ENCODE assay signal across 8 cellular contexts in genomic region chr7:113085781-113086390, GRCh38. TPM values are rescaled to one million over a fixed set of nuclear protein-coding genes. Genes with fewer than 3 reads are reported as not detected.
A peak's percentile ranks its signal among the peaks of the same experiment; 100 is the strongest.
DNase-seq lines count a peak whose midpoint lies in the region; ATAC-seq, FAIRE-seq and TF ChIP-seq lines count a peak whose summit lies in the region.

No MANE protein-coding gene starts in this region.

- DNase-seq in activated naive CD8-positive, alpha-beta T cell treated with anti-CD3 and anti-CD28 coated beads for 36 hours: no peak
- DNase-seq in type B pancreatic cell (ENCODE audit: extremely low spot score, unreplicated experiment) (no peak), urothelium cell line (ENCODE audit: low spot score) (no peak)
- no peak for DNase-seq in stimulated activated CD4-positive, alpha-beta T cell treated with anti-CD3 and anti-CD28 coated beads, Interleukin-4, amount 100 ng/mL, for 24 hours

- no peaks in the 10 kb centered on the region for H3K36me3 Mint-ChIP-seq in activated naive CD8-positive, alpha-beta T cell treated with anti-CD3 and anti-CD28 coated beads for 36 hours
- no peaks in the 10 kb centered on the region for H3K36me3 Mint-ChIP-seq in type B pancreatic cell

- no peak overlapping the region for H3K27ac ChIP-seq in HUES6 (ENCODE audit: low read depth, low read length)

- peak overlapping the region; percentile 53 for H3K4me3 Mint-ChIP-seq in activated naive CD8-positive, alpha-beta T cell treated with anti-CD3 and anti-CD28 coated beads for 36 hours
- H3K4me3 Mint-ChIP-seq in type B pancreatic cell: peak overlapping the region; percentile 82

- H3K4me3 ChIP-seq in HUES6 (ENCODE audit: low read depth, low read length): peak overlapping the region; percentile 48

- no peaks in the 10 kb centered on the region for H3K9me3 ChIP-seq in HUES6 (ENCODE audit: control insufficient read depth, insufficient read depth, low read depth, low read length)

- H3K27ac Mint-ChIP-seq in activated naive CD8-positive, alpha-beta T cell treated with anti-CD3 and anti-CD28 coated beads for 36 hours: no peak overlapping the region
- peak overlapping the region; percentile 50 for H3K27ac Mint-ChIP-seq in type B pancreatic cell

- H3K27me3 Mint-ChIP-seq in activated naive CD8-positive, alpha-beta T cell treated with anti-CD3 and anti-CD28 coated beads for 36 hours: peaks cover 69% of the 10 kb centered on the region
- H3K27me3 Mint-ChIP-seq in type B pancreatic cell: peaks cover 8% of the 10 kb centered on the region

- H3K4me1 Mint-ChIP-seq in activated naive CD8-positive, alpha-beta T cell treated with anti-CD3 and anti-CD28 coated beads for 36 hours: peaks cover 9% of the 10 kb centered on the region
- peaks cover 20% of the 10 kb centered on the region for H3K4me1 Mint-ChIP-seq in type B pancreatic cell (ENCODE audit: unreplicated experiment)

- no peaks in the 10 kb centered on the region for H3K36me3 ChIP-seq in HUES6 (ENCODE audit: control insufficient read depth, insufficient read depth, low read length)

- ATAC-seq in GM18868 (IDR thresholded peaks at IDR 0.05; ENCODE audit: unreplicated experiment) (peak; percentile 3), GM21528 (IDR thresholded peaks at IDR 0.05; ENCODE audit: low FRiP score, unreplicated experiment) (no peak)

- peaks cover 14% of the 10 kb centered on the region for H3K4me1 ChIP-seq in HUES6 (ENCODE audit: control insufficient read depth, insufficient read depth, low read length)

- TF ChIP-seq CTCF in type B pancreatic cell (conservative IDR thresholded peaks at IDR 0.05): no peak

- FAIRE-seq in islet of Langerhans (lab: Jason Lieb, UNC) (peak; percentile 72), urothelium cell line (lab: Jason Lieb, UNC) (no peak)

- H3K9ac ChIP-seq in HUES6 (ENCODE audit: low read length): no peak overlapping the region

- H3K9me3 Mint-ChIP-seq in activated naive CD8-positive, alpha-beta T cell treated with anti-CD3 and anti-CD28 coated beads for 36 hours: no peaks in the 10 kb centered on the region
- no peaks in the 10 kb centered on the region for H3K9me3 Mint-ChIP-seq in type B pancreatic cell

- peaks cover 63% of the 10 kb centered on the region for H3K27me3 ChIP-seq in HUES6 (ENCODE audit: control insufficient read depth, insufficient read depth, low read length)

RNA-seq across cellular contexts. Expression of gene GPR85, which starts 0.7 kb away (rescaled TPM):
- total RNA-seq in activated naive CD8-positive, alpha-beta T cell treated with anti-CD3 and anti-CD28 coated beads for 36 hours: under 1 TPM in 1 of 2 experiments, not detected in 1; 0.16 TPM
- total RNA-seq in type B pancreatic cell (ENCODE audit: low replicate concordance): 0.81 and 5.0 TPM in 2 replicates

RNA-seq across cellular contexts. Expression of gene SMIM30, which starts 32.5 kb away (rescaled TPM):
- total RNA-seq in activated naive CD8-positive, alpha-beta T cell treated with anti-CD3 and anti-CD28 coated beads for 36 hours: 10 to 100 TPM; 51.4 to 55.5 TPM
- total RNA-seq in type B pancreatic cell (ENCODE audit: low replicate concordance): 43.6 and 48.1 TPM in 2 replicates
